Comparison of ENCODE assay signal across 16 cellular contexts in genomic region chr17:3556239-3556904, GRCh38. TPM values are rescaled to one million over a fixed set of nuclear protein-coding genes. Genes with fewer than 3 reads are reported as not detected.
A peak's percentile ranks its signal among the peaks of the same experiment; 100 is the strongest.
DNase-seq lines count a peak whose midpoint lies in the region; ATAC-seq and TF ChIP-seq lines count a peak whose summit lies in the region.
"Had no signal": no experiment of that assay in that cellular context is flagged by ENCODE, and none has a peak within 500 bp of the region (broad histone marks: within the 10 kb centered on the region; RNA-seq: fewer than 3 reads in every experiment).

No MANE protein-coding gene starts in this region.

- H4K20me1 ChIP-seq in OCI-LY1 (ENCODE audit: insufficient read depth, low read length) = no peaks in the 10 kb centered on the region

- no peak overlapping the region for H3K4me3 Mint-ChIP-seq in activated CD4-positive, alpha-beta T cell treated with anti-CD3 and anti-CD28 coated beads, Interleukin-2, amount 10 ng/mL, durations not matched to agents 24 days and 14 days
- H3K4me3 Mint-ChIP-seq in stimulated activated memory B cell treated with anti-CD40 and anti-IgM and Interleukin-4, amounts not matched to agents 10 μg/mL and 1 μg/mL and 100 μg/mL, for 72 hours = peak overlapping the region; percentile 94
- H3K4me3 Mint-ChIP-seq: CD14-positive monocyte had no signal

- no peak overlapping the region; the same call in 1 of the 2 replicates for H3K9ac ChIP-seq in OCI-LY1 (ENCODE audit: low read length)
- H3K9ac ChIP-seq: SK-N-SH had no signal

- ATAC-seq in foreskin keratinocyte (no peak), heart left ventricle (no peak)
- ATAC-seq in stimulated activated memory B cell treated with anti-CD40 and anti-IgM and Interleukin-4, amounts not matched to agents 10 μg/mL and 1 μg/mL and 100 μg/mL, for 72 hours = no peak

- H3K27me3 ChIP-seq in OCI-LY1 (ENCODE audit: insufficient read depth, low read length) (peaks cover 10% of the 10 kb centered on the region; the same call in 1 of the 2 replicates), foreskin keratinocyte (no peaks in the 10 kb centered on the region), heart left ventricle (peaks cover 0 to 3% (median 0%) of the 10 kb centered on the region in 9 donors)

- H3K9me2 ChIP-seq in OCI-LY1 (ENCODE audit: low read depth, low read length) = no peaks in the 10 kb centered on the region
- H3K9me2 ChIP-seq: SK-N-SH had no signal

- 92 to 94% (median 93%) methylated on average over 15 to 18 of the region's 18 CpGs for WGBS in heart left ventricle, 4 donors

- H3K4me2 ChIP-seq in OCI-LY1 (ENCODE audit: low read length) = peak overlapping the region; percentile 40; the same call in 1 of the 2 replicates
- H3K4me2 ChIP-seq: SK-N-SH had no signal

- H3K36me3 ChIP-seq in OCI-LY1 (ENCODE audit: insufficient read depth, low read length) = no peaks in the 10 kb centered on the region
- no peaks in the 10 kb centered on the region for H3K36me3 ChIP-seq in heart left ventricle
- H3K36me3 ChIP-seq: HAP-1 had no signal

- H3K27ac ChIP-seq in OCI-LY1 (ENCODE audit: low read depth, low read length, poor library complexity, severe bottlenecking) (no peak overlapping the region), foreskin keratinocyte (peak overlapping the region; percentile 99), heart left ventricle (no peak overlapping the region)
- H3K27ac ChIP-seq: 22Rv1 had no signal

- H2AFZ ChIP-seq in OCI-LY1 (ENCODE audit: low read length) = no peak overlapping the region

- H3K36me3 Mint-ChIP-seq in activated CD4-positive, alpha-beta T cell treated with anti-CD3 and anti-CD28 coated beads, Interleukin-2, amount 10 ng/mL, durations not matched to agents 24 days and 14 days (ENCODE audit: low read depth) = no peaks in the 10 kb centered on the region
- peaks cover 34% of the 10 kb centered on the region for H3K36me3 Mint-ChIP-seq in stimulated activated memory B cell treated with anti-CD40 and anti-IgM and Interleukin-4, amounts not matched to agents 10 μg/mL and 1 μg/mL and 100 μg/mL, for 72 hours
- H3K36me3 Mint-ChIP-seq: CD14-positive monocyte had no signal

- peaks cover 13% of the 10 kb centered on the region for H3K4me1 Mint-ChIP-seq in activated CD4-positive, alpha-beta T cell treated with anti-CD3 and anti-CD28 coated beads, Interleukin-2, amount 10 ng/mL, durations not matched to agents 24 days and 14 days
- peaks cover 60% of the 10 kb centered on the region for H3K4me1 Mint-ChIP-seq in stimulated activated memory B cell treated with anti-CD40 and anti-IgM and Interleukin-4, amounts not matched to agents 10 μg/mL and 1 μg/mL and 100 μg/mL, for 72 hours
- H3K4me1 Mint-ChIP-seq: CD14-positive monocyte had no signal

- H3K4me3 ChIP-seq in OCI-LY1 (ENCODE audit: low read depth, low read length, poor library complexity, severe bottlenecking) (peak overlapping the region; percentile 7), heart left ventricle (no peak overlapping the region)
- H3K4me3 ChIP-seq: HAP-1 had no signal

- H3F3A ChIP-seq in OCI-LY1 (ENCODE audit: insufficient read depth, low read length) = no peaks in the 10 kb centered on the region

- H3K9me3 Mint-ChIP-seq in activated CD4-positive, alpha-beta T cell treated with anti-CD3 and anti-CD28 coated beads, Interleukin-2, amount 10 ng/mL, durations not matched to agents 24 days and 14 days = no peaks in the 10 kb centered on the region
- no peaks in the 10 kb centered on the region for H3K9me3 Mint-ChIP-seq in stimulated activated memory B cell treated with anti-CD40 and anti-IgM and Interleukin-4, amounts not matched to agents 10 μg/mL and 1 μg/mL and 100 μg/mL, for 72 hours
- H3K9me3 Mint-ChIP-seq: CD14-positive monocyte had no signal

- TF ChIP-seq POLR2A in heart left ventricle (IDR thresholded peaks at IDR 0.05) = no peak

- no peak for TF ChIP-seq CTCF in OCI-LY1 (IDR thresholded peaks at IDR 0.05; ENCODE audit: low read length)
- no peak for TF ChIP-seq CTCF in foreskin keratinocyte (conservative IDR thresholded peaks at IDR 0.05)
- TF ChIP-seq CTCF in heart left ventricle (IDR thresholded peaks at IDR 0.05) = no peak

- H3K79me2 ChIP-seq in OCI-LY1 (ENCODE audit: insufficient read depth, low read length) = no peaks in the 10 kb centered on the region

- peaks cover 31% of the 10 kb centered on the region for H3K4me1 ChIP-seq in OCI-LY1 (ENCODE audit: insufficient read depth, low read length, severe bottlenecking)
- peaks cover 12% of the 10 kb centered on the region for H3K4me1 ChIP-seq in foreskin keratinocyte
- H3K4me1 ChIP-seq in heart left ventricle = no peaks in the 10 kb centered on the region
- H3K4me1 ChIP-seq: HAP-1 had no signal

- intact Hi-C loops in activated CD4-positive, alpha-beta T cell treated with anti-CD3 and anti-CD28 coated beads, Interleukin-2, amount 10 ng/mL, durations not matched to agents 24 days and 14 days (cut with micrococcal nuclease) = no loop called here
- intact Hi-C loops in heart left ventricle (cut with DNase I) = no loop called here

- H3K9me3 ChIP-seq in OCI-LY1 (ENCODE audit: low read length) = no peaks in the 10 kb centered on the region
- H3K9me3 ChIP-seq in heart left ventricle = no peaks in the 10 kb centered on the region
- H3K9me3 ChIP-seq: HAP-1, SK-N-SH had no signal

- peak overlapping the region; percentile 37 for H3K27ac Mint-ChIP-seq in activated CD4-positive, alpha-beta T cell treated with anti-CD3 and anti-CD28 coated beads, Interleukin-2, amount 10 ng/mL, durations not matched to agents 24 days and 14 days
- H3K27ac Mint-ChIP-seq in stimulated activated memory B cell treated with anti-CD40 and anti-IgM and Interleukin-4, amounts not matched to agents 10 μg/mL and 1 μg/mL and 100 μg/mL, for 72 hours = peak overlapping the region; percentile 90

- H3K27me3 Mint-ChIP-seq in activated CD4-positive, alpha-beta T cell treated with anti-CD3 and anti-CD28 coated beads, Interleukin-2, amount 10 ng/mL, durations not matched to agents 24 days and 14 days = no peaks in the 10 kb centered on the region
- no peaks in the 10 kb centered on the region for H3K27me3 Mint-ChIP-seq in stimulated activated memory B cell treated with anti-CD40 and anti-IgM and Interleukin-4, amounts not matched to agents 10 μg/mL and 1 μg/mL and 100 μg/mL, for 72 hours

- DNase-seq in activated CD4-positive, alpha-beta T cell treated with anti-CD3 and anti-CD28 coated beads, Interleukin-2, amount 10 ng/mL, durations not matched to agents 24 days and 14 days = no peak
- no peak for DNase-seq in activated CD4-positive, alpha-beta T cell treated with anti-CD3 and anti-CD28 coated beads, Interleukin-2, amount 50 U/mL, for 48 hours
- DNase-seq in foreskin keratinocyte = no peak
- DNase-seq in stimulated activated naive CD4-positive, alpha-beta T cell (lab: John Stamatoyannopoulos, UW) = no peak
- DNase-seq in heart left ventricle = no peak
- no peak for DNase-seq in NAMALWA (ENCODE audit: low spot score)
- DNase-seq: NCI-H1092, NCI-H1694 treated with DMSO at 0.1 percent for 48 hours, NCI-H345, NCI-H526 treated with DMSO at 0.1 percent for 48 hours, SK-N-SH had no signal

RNA-seq across cellular contexts. Expression of gene TRPV3, which starts 1.2 kb away (rescaled TPM):
- total RNA-seq in activated CD4-positive, alpha-beta T cell treated with anti-CD3 and anti-CD28 coated beads, Interleukin-2, amount 10 ng/mL, durations not matched to agents 24 days and 14 days = 0.16 and 0.31 TPM in 2 replicates
- total RNA-seq in foreskin keratinocyte (7.7 and 14.8 TPM in 2 replicates), heart left ventricle (1 to 10 TPM in 4 of 9 donors, under 1 TPM in 4, not detected in 1; 0.25 to 1.7 (median 0.97) TPM)
- polyA plus RNA-seq in foreskin keratinocyte (2.3 and 3.5 TPM in 2 replicates), heart left ventricle (under 1 TPM; 0.32 to 0.65 TPM)
- polyA plus RNA-seq: CD14-positive monocyte had no signal

RNA-seq across cellular contexts. Expression of gene TRPV1, which starts 52.8 kb away (rescaled TPM):
- 6.1 and 8.2 TPM in 2 replicates for total RNA-seq in activated CD4-positive, alpha-beta T cell treated with anti-CD3 and anti-CD28 coated beads, Interleukin-2, amount 10 ng/mL, durations not matched to agents 24 days and 14 days
- 1.3 and 1.6 TPM in 2 replicates for total RNA-seq in foreskin keratinocyte
- polyA plus RNA-seq in foreskin keratinocyte = 0.68 and 0.76 TPM in 2 replicates
- 1 to 10 TPM; 2.0 to 4.5 (median 3.3) TPM for total RNA-seq in heart left ventricle
- polyA plus RNA-seq in heart left ventricle = 1 to 10 TPM; 1.9 to 4.9 TPM
- polyA plus RNA-seq: CD14-positive monocyte had no signal
